Comparison of ENCODE assay signal across 14 cellular contexts in the genomic region with DNA sequence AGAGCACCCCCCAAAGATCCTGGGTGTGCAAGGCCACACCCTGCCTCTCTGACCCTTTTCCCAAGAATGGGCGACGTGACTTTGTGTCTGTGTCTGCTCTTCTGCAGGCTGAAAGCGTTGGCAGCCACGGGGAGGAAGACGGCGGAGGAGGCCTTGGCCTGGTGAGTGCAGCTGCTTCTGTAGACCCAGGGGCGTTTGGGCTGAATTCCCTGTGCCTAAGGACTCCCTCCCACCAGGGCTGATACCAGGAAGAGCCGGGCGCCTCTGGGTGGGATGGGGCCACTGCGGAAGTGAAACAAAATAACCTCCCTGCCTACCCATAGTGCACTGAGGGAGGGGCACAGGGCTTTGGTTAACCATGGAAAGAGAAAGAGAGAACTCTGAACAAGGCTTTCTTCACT. TPM values are rescaled to one million over a fixed set of nuclear protein-coding genes. Genes with fewer than 3 reads are reported as not detected.
DNase-seq lines count a peak whose midpoint lies in the region; ATAC-seq, FAIRE-seq and TF ChIP-seq lines count a peak whose summit lies in the region.
"Had no signal": no experiment of that assay in that cellular context is flagged by ENCODE, and none has a peak within 500 bp of the region (broad histone marks: within the 10 kb centered on the region; RNA-seq: fewer than 3 reads in every experiment).

No MANE protein-coding gene starts in this region.

- no peak overlapping the region for H3K27ac ChIP-seq in H1 (ENCODE audit: low read depth, low read length)
- no peak overlapping the region for H3K27ac ChIP-seq in suprapubic skin
- H3K27ac ChIP-seq in ascending aorta = no peak overlapping the region
- H3K27ac ChIP-seq in upper lobe of left lung = peak overlapping the region in 2 of 4 donors; percentile 19 to 47
- H3K27ac ChIP-seq: HL-60, psoas muscle had no signal

- H3K4me1 ChIP-seq in H1 (replicated peaks in 1 of 4; ENCODE audit: control insufficient read depth in 3 of 4, insufficient read depth in 4 of 4, low read length in 3 of 4) = no peaks in the 10 kb centered on the region; a peak in 1 of 7 replicates
- no peaks in the 10 kb centered on the region for H3K4me1 ChIP-seq in suprapubic skin
- no peaks in the 10 kb centered on the region for H3K4me1 ChIP-seq in ascending aorta
- no peaks in the 10 kb centered on the region for H3K4me1 ChIP-seq in upper lobe of left lung
- H3K4me1 ChIP-seq: psoas muscle had no signal

- no peaks in the 10 kb centered on the region for H3K79me1 ChIP-seq in H1 (ENCODE audit: low read depth, low read length)

- WGBS in H1 (ENCODE audit: extremely low coverage in 1 of 2, insufficient coverage in 1 of 2, insufficient read length in 1 of 2, insufficient replicate concordance in 2 of 2, low coverage in 1 of 2, low lambda C conversion rate in 2 of 2, missing lambda C conversion rate in 1 of 2), 2 experiments = 93% methylated on average over 10 of the region's 10 CpGs; no CpG with 5 or more reads in 1 of the 2 experiments
- 69% methylated on average over 10 of the region's 10 CpGs for WGBS in suprapubic skin
- WGBS in upper lobe of left lung, 2 donors = 80 to 87% methylated on average over 9 to 10 of the region's 10 CpGs

- TF ChIP-seq CTCF in H1 (IDR thresholded peaks at IDR 0.05; ENCODE audit: control extremely low read depth in 1 of 3, insufficient read depth in 1 of 3, low read depth in 1 of 3, low read length in 3 of 3) (no peak), suprapubic skin (IDR thresholded peaks at IDR 0.05) (no peak), ascending aorta (IDR thresholded peaks at IDR 0.05) (no peak), upper lobe of left lung (IDR thresholded peaks at IDR 0.05) (no peak)

- no peak overlapping the region for H2BK5ac ChIP-seq in H1 (ENCODE audit: low read depth, low read length)

- peaks cover 0 to 1% of the 10 kb centered on the region in 2 experiments for H4K20me1 ChIP-seq in H1 (replicated peaks in 1 of 2; ENCODE audit: control insufficient read depth in 1 of 2, insufficient read depth in 2 of 2, low read length in 2 of 2)

- DNase-seq in activated CD4-positive, CD25-positive, alpha-beta regulatory T cell (lab: John Stamatoyannopoulos, UW) = no peak
- peak; percentile 38 for DNase-seq in activated CD8-positive, alpha-beta memory T cell treated with anti-CD3 and anti-CD28 coated beads, Interleukin-2, amount 50 U/mL, for 4 hours
- DNase-seq in H1 (ENCODE audit: low read depth in 1 of 2, low spot score in 2 of 2) (no peak), suprapubic skin (ENCODE audit: low spot score in 2 of 2) (no peak), ascending aorta (ENCODE audit: low spot score in 2 of 2) (no peak), upper lobe of left lung (no peak), COLO668 (lab: John Stamatoyannopoulos, UW; ENCODE audit: unreplicated experiment) (no peak)
- DNase-seq: DMS79 treated with DMSO at 0.1 percent for 48 hours, mammary epithelial cell, psoas muscle had no signal

- POLR2A ChIA-PET in H1 (lab: Charles Lee; ENCODE audit: partially characterized antibody) = interaction anchor here (1.4 kb wide), 1 partner anchor 17 kb away, joined by 3 read pairs; no protein-coding TSS in a partner anchor

- no peak overlapping the region for H3K4me3 ChIP-seq in H1 (ENCODE audit: extremely low read depth in 1 of 4, insufficient read depth in 2 of 4, low read depth in 3 of 4, low read length in 4 of 4)
- H3K4me3 ChIP-seq in suprapubic skin = peak overlapping the region; percentile 1
- H3K4me3 ChIP-seq in ascending aorta = peak overlapping the region in 1 of 2 donors; percentile 12
- H3K4me3 ChIP-seq in upper lobe of left lung = peak overlapping the region in 2 of 4 donors; percentile 23 to 25
- H3K4me3 ChIP-seq: psoas muscle had no signal

- TF ChIP-seq RAD21 in H1 (IDR thresholded peaks at IDR 0.05 in 1 of 2, conservative IDR thresholded peaks at IDR 0.05 in 1 of 2; ENCODE audit: low read depth in 2 of 2, low read length in 2 of 2) = no peak

- CTCF ChIA-PET in H1 (lab: Charles Lee; ENCODE audit: partially characterized antibody) = interaction anchor here (1.1 kb wide), 1 partner anchor 17 kb away, joined by 3 read pairs; no protein-coding TSS in a partner anchor

- no peaks in the 10 kb centered on the region for H3K79me2 ChIP-seq in H1 (ENCODE audit: control insufficient read depth in 1 of 2, insufficient read depth in 2 of 2, low read length in 2 of 2)

- H2AK5ac ChIP-seq in H1 (ENCODE audit: low read depth, low read length) = no peak overlapping the region

- H3K56ac ChIP-seq in H1 (replicated peaks; ENCODE audit: insufficient read length, low read depth, low read length) = no peak overlapping the region

- H3K23me2 ChIP-seq in H1 (ENCODE audit: low read depth, low read length) = peaks cover 4% of the 10 kb centered on the region

- H3K27me3 ChIP-seq in H1 (replicated peaks in 1 of 4; ENCODE audit: control insufficient read depth in 3 of 4, extremely low read depth in 1 of 4, insufficient read depth in 3 of 4, low read length in 3 of 4) (no peaks in the 10 kb centered on the region), suprapubic skin (peaks cover 8% of the 10 kb centered on the region), ascending aorta (no peaks in the 10 kb centered on the region), upper lobe of left lung (no peaks in the 10 kb centered on the region)

- no peak overlapping the region for H3K4ac ChIP-seq in H1 (replicated peaks; ENCODE audit: insufficient read length, low read depth, low read length)

- H2BK12ac ChIP-seq in H1 (ENCODE audit: low read depth, low read length) = no peak overlapping the region

- no peak overlapping the region for H4K5ac ChIP-seq in H1 (ENCODE audit: insufficient read length, low read depth, low read length)

- H3K36me3 ChIP-seq in H1 (ENCODE audit: control insufficient read depth in 2 of 4, insufficient read depth in 4 of 4, low read length in 3 of 4) (no peaks in the 10 kb centered on the region), suprapubic skin (no peaks in the 10 kb centered on the region), ascending aorta (no peaks in the 10 kb centered on the region), upper lobe of left lung (no peaks in the 10 kb centered on the region)

- TF ChIP-seq POLR2A in H1 (IDR thresholded peaks at IDR 0.05; ENCODE audit: control extremely low read depth in 1 of 2, low read depth in 2 of 2, low read length in 2 of 2) (no peak), suprapubic skin (IDR thresholded peaks at IDR 0.05) (no peak), upper lobe of left lung (IDR thresholded peaks at IDR 0.05) (no peak)

- H4K8ac ChIP-seq in H1 (ENCODE audit: extremely low read depth, insufficient read depth, low read length) = 0 out of 2 replicates have a peak overlapping the region, but pooled peaks have one; percentile 9

- H3K14ac ChIP-seq in H1 (ENCODE audit: insufficient read length) = no peak overlapping the region

- H4K91ac ChIP-seq in H1 (replicated peaks; ENCODE audit: insufficient read length, low read length) = no peak overlapping the region

- H3K9me3 ChIP-seq in H1 (ENCODE audit: insufficient read depth in 2 of 2, low read depth in 1 of 2, low read length in 1 of 2) (peaks cover 3 to 7% of the 10 kb centered on the region in 2 experiments; a peak in 2 of 4 replicates), suprapubic skin (no peaks in the 10 kb centered on the region), ascending aorta (no peaks in the 10 kb centered on the region), upper lobe of left lung (no peaks in the 10 kb centered on the region)

- H2BK120ac ChIP-seq in H1 (replicated peaks; ENCODE audit: low read depth, low read length) = no peak overlapping the region

- ATAC-seq in activated CD4-positive, CD25-positive, alpha-beta regulatory T cell treated with anti-CD3 and anti-CD28 coated beads, Interleukin-2, amount 50 U/mL, for 24 hours = peak; percentile 77 to 82
- no peak for ATAC-seq in upper lobe of left lung (ENCODE audit: low FRiP score in 2 of 2)
- ATAC-seq: psoas muscle had no signal

- intact Hi-C loops in ascending aorta (cut with DNase I) = no loop called here

- no peak for TF ChIP-seq EP300 in H1 (IDR thresholded peaks at IDR 0.05; ENCODE audit: borderline replicate concordance in 1 of 2, low read depth in 2 of 2, low read length in 2 of 2)
- no peak for TF ChIP-seq EP300 in suprapubic skin (IDR thresholded peaks at IDR 0.05)
- TF ChIP-seq EP300 in upper lobe of left lung (IDR thresholded peaks at IDR 0.05) = no peak

- no peak overlapping the region for H2BK20ac ChIP-seq in H1 (ENCODE audit: low read length)

- H3K4me2 ChIP-seq in H1 (ENCODE audit: insufficient read depth in 1 of 2, low read depth in 2 of 2, low read length in 2 of 2) = no peak overlapping the region

- no peak overlapping the region for H2BK15ac ChIP-seq in H1 (ENCODE audit: low read length)

- H3K9ac ChIP-seq in H1 (replicated peaks in 1 of 4; ENCODE audit: extremely low read depth in 1 of 4, low read depth in 3 of 4, low read length in 3 of 4) = no peak overlapping the region

- no peak overlapping the region for H2AFZ ChIP-seq in H1 (ENCODE audit: low read length)

- no peak overlapping the region for H3K23ac ChIP-seq in H1 (ENCODE audit: insufficient read length)

- no peak for FAIRE-seq in H1 (lab: Jason Lieb, UNC)

- no peak overlapping the region for H3K18ac ChIP-seq in H1 (ENCODE audit: extremely low read depth, low read length)

RNA-seq across cellular contexts. Expression of gene UBASH3A, which starts 2.5 kb away (rescaled TPM):
- total RNA-seq in H1 (2021; fragmentation: NEBNext Ultra II Directional; extraction: Animal tissue kit (Norgen Biotek cat#: 25700)) = not detected in 2 replicates
- not detected in 2 replicates for polyA plus RNA-seq in H1 (2011; rRNA removed)
- polyA plus RNA-seq in H1 (2011; cell fraction: cytosol; rRNA removed) = not detected
- not detected for polyA plus RNA-seq in H1 (2011; cell fraction: nucleus; rRNA removed)
- polyA plus RNA-seq in H1 (2012, experiment 1 of 2) = not detected in 4 replicates
- not detected for polyA plus RNA-seq in H1 (2012, experiment 2 of 2)
- polyA plus RNA-seq in H1 (2013, experiment 1 of 2) = not detected
- polyA plus RNA-seq in H1 (2013, experiment 2 of 2) = not detected
- 0.19 TPM in 1 of 2 replicates, not detected in the other for polyA minus RNA-seq in H1 (2011; rRNA and poly(A)+ RNA removed)
- not detected for polyA minus RNA-seq in H1 (2011; cell fraction: cytosol; rRNA and poly(A)+ RNA removed)
- polyA minus RNA-seq in H1 (2011; cell fraction: nucleus; rRNA and poly(A)+ RNA removed) = not detected
- 1 to 10 TPM in 1 of 4 donors, under 1 TPM in 2, not detected in 1; 0.36 to 1.0 (median 0.47) TPM for total RNA-seq in suprapubic skin
- total RNA-seq in ascending aorta = 0.75 TPM
- total RNA-seq in upper lobe of left lung = 1 to 10 TPM in 5 of 6 donors, not detected in 1; 1.4 to 7.3 (median 2.9) TPM
- total RNA-seq: A673, mammary epithelial cell had no signal
- polyA plus RNA-seq: mammary epithelial cell had no signal

RNA-seq across cellular contexts. Expression of gene TMPRSS3, which starts 10.3 kb away (rescaled TPM):
- total RNA-seq in H1 (2021; fragmentation: NEBNext Ultra II Directional; extraction: Animal tissue kit (Norgen Biotek cat#: 25700)) = not detected in 2 replicates
- polyA plus RNA-seq in H1 (2011; rRNA removed) = 0.38 and 0.75 TPM in 2 replicates
- polyA plus RNA-seq in H1 (2011; cell fraction: cytosol; rRNA removed) = 0.61 TPM
- polyA plus RNA-seq in H1 (2011; cell fraction: nucleus; rRNA removed) = 0.63 TPM
- 0.19 to 0.52 TPM (median 0.36 TPM) in 3 of 4 replicates, not detected in the other for polyA plus RNA-seq in H1 (2012, experiment 1 of 2)
- polyA plus RNA-seq in H1 (2012, experiment 2 of 2) = 0.16 TPM
- polyA plus RNA-seq in H1 (2013, experiment 1 of 2) = 0.06 TPM
- 0.13 TPM for polyA plus RNA-seq in H1 (2013, experiment 2 of 2)
- polyA minus RNA-seq in H1 (2011; rRNA and poly(A)+ RNA removed) = 0.44 and 0.63 TPM in 2 replicates
- not detected for polyA minus RNA-seq in H1 (2011; cell fraction: cytosol; rRNA and poly(A)+ RNA removed)
- polyA minus RNA-seq in H1 (2011; cell fraction: nucleus; rRNA and poly(A)+ RNA removed) = 1.3 TPM
- total RNA-seq in suprapubic skin (1 to 10 TPM in 2 of 4 donors, under 1 TPM in 1, not detected in 1; 0.34 to 1.6 (median 1.0) TPM), ascending aorta (not detected), upper lobe of left lung (10 to 100 TPM in 1 of 6 donors, 1 to 10 TPM in 5; 3.5 to 12.5 (median 5.8) TPM)
- total RNA-seq: A673 had no signal
- polyA plus RNA-seq: mammary epithelial cell, psoas muscle had no signal

RNA-seq across cellular contexts. Expression of gene TFF1, which starts 39.9 kb away (rescaled TPM):
- total RNA-seq in H1 (2021; fragmentation: NEBNext Ultra II Directional; extraction: Animal tissue kit (Norgen Biotek cat#: 25700)) = not detected in 2 replicates
- polyA plus RNA-seq in H1 (2011; rRNA removed) = not detected in 2 replicates
- not detected for polyA plus RNA-seq in H1 (2011; cell fraction: cytosol; rRNA removed)
- not detected for polyA plus RNA-seq in H1 (2011; cell fraction: nucleus; rRNA removed)
- polyA plus RNA-seq in H1 (2012, experiment 1 of 2) = not detected in 4 replicates
- not detected for polyA plus RNA-seq in H1 (2012, experiment 2 of 2)
- polyA plus RNA-seq in H1 (2013, experiment 1 of 2) = not detected
- polyA plus RNA-seq in H1 (2013, experiment 2 of 2) = not detected
- not detected in 2 replicates for polyA minus RNA-seq in H1 (2011; rRNA and poly(A)+ RNA removed)
- not detected for polyA minus RNA-seq in H1 (2011; cell fraction: cytosol; rRNA and poly(A)+ RNA removed)
- polyA minus RNA-seq in H1 (2011; cell fraction: nucleus; rRNA and poly(A)+ RNA removed) = not detected
- total RNA-seq in suprapubic skin = not detected
- total RNA-seq in ascending aorta = not detected
- under 1 TPM in 2 of 6 donors, not detected in 4; 0.72 to 0.84 TPM for total RNA-seq in upper lobe of left lung
- total RNA-seq: A673; mammary epithelial cell; psoas muscle; T-helper 2 cell treated with Interferon-gamma antibody and Interleukin-4, amounts not matched to agents 100 ng/mL and 5 ng/mL, for 36 hours had no signal
- polyA plus RNA-seq: mammary epithelial cell had no signal

RNA-seq across cellular contexts. Expression of gene TFF2, which starts 55.4 kb away (rescaled TPM):
- total RNA-seq in H1 (2021; fragmentation: NEBNext Ultra II Directional; extraction: Animal tissue kit (Norgen Biotek cat#: 25700)) = not detected in 2 replicates
- polyA plus RNA-seq in H1 (2011; rRNA removed) = not detected in 2 replicates
- polyA plus RNA-seq in H1 (2011; cell fraction: cytosol; rRNA removed) = not detected
- polyA plus RNA-seq in H1 (2011; cell fraction: nucleus; rRNA removed) = not detected
- not detected in 4 replicates for polyA plus RNA-seq in H1 (2012, experiment 1 of 2)
- polyA plus RNA-seq in H1 (2012, experiment 2 of 2) = not detected
- polyA plus RNA-seq in H1 (2013, experiment 1 of 2) = not detected
- polyA plus RNA-seq in H1 (2013, experiment 2 of 2) = not detected
- polyA minus RNA-seq in H1 (2011; rRNA and poly(A)+ RNA removed) = not detected in 2 replicates
- polyA minus RNA-seq in H1 (2011; cell fraction: cytosol; rRNA and poly(A)+ RNA removed) = not detected
- not detected for polyA minus RNA-seq in H1 (2011; cell fraction: nucleus; rRNA and poly(A)+ RNA removed)
- not detected for total RNA-seq in suprapubic skin
- total RNA-seq in ascending aorta = not detected
- not detected for total RNA-seq in upper lobe of left lung
- total RNA-seq: A673; mammary epithelial cell; psoas muscle; T-helper 2 cell treated with Interferon-gamma antibody and Interleukin-4, amounts not matched to agents 100 ng/mL and 5 ng/mL, for 36 hours had no signal
- polyA plus RNA-seq: mammary epithelial cell, psoas muscle had no signal

Comparison
In these comparisons a context has a peak if more than half of its experiments do, and no peak if none do; other contexts are left out.
1. ATAC-seq: peak in activated CD4-positive, CD25-positive, alpha-beta regulatory T cell treated with anti-CD3 and anti-CD28 coated beads, Interleukin-2, amount 50 U/mL, for 24 hours (2 of 2); none in upper lobe of left lung (0 of 2).